Comparison of ENCODE assay signal across 20 cellular contexts in genomic region chr6:163964778-163965177, GRCh38.
"Had no signal": no experiment of that assay in that cellular context is flagged by ENCODE, and none has a peak within 500 bp of the region (broad histone marks: within the 10 kb centered on the region; RNA-seq: fewer than 3 reads in every experiment).

No MANE protein-coding gene starts in this region.

- H3K27ac ChIP-seq: brain microvascular endothelial cell, coronary artery, esophagus squamous epithelium, left lung, parathyroid adenoma, thyroid gland had no signal

- H3K4me3 ChIP-seq: coronary artery, esophagus squamous epithelium, left lung, sigmoid colon, thyroid gland had no signal

- H3K4me1 Mint-ChIP-seq: activated T-helper 17 cell treated with anti-CD3 and anti-CD28 coated beads, Interleukin-2, amount 50 U/mL, for 72 hours had no signal

- DNase-seq: activated T-cell treated with anti-CD3 and anti-CD28 coated beads, Interleukin-2, amount 50 U/mL, for 1 hour; aorta; brain microvascular endothelial cell; endodermal cell; esophagus squamous epithelium; kidney; left lung; nucleus accumbens; sigmoid colon; stimulated activated CD4-positive, alpha-beta T cell treated with anti-CD3 and anti-CD28 coated beads, Interleukin-2, amount 100 ng/mL, for 48 hours; stimulated activated naive CD4-positive, alpha-beta T cell; T1000; thyroid gland had no signal

- H3K9me3 Mint-ChIP-seq: activated naive CD4-positive, alpha-beta T cell treated with anti-CD3 and anti-CD28 coated beads, Interleukin-2, amount 50 U/mL, for 72 hours; activated T-helper 17 cell treated with anti-CD3 and anti-CD28 coated beads, Interleukin-2, amount 50 U/mL, for 72 hours; endodermal cell; natural killer cell treated with Interleukin-12 subunit alpha and Interleukin-12 subunit beta and Interleukin-15 and Interleukin-18, amount 100 ng/mL, for 72 hours; T-helper 1 cell treated with Interleukin-12 subunit alpha and Interleukin-12 subunit beta and Interleukin-4 antibody, amounts not matched to agents 30 μg/mL and 1 μg/mL, for 36 hours; WTC11 had no signal

- H3K9me3 ChIP-seq: esophagus squamous epithelium, left lung, sigmoid colon, thyroid gland had no signal

- H3K4me3 Mint-ChIP-seq: activated T-helper 17 cell treated with anti-CD3 and anti-CD28 coated beads, Interleukin-2, amount 50 U/mL, for 72 hours; endodermal cell; natural killer cell treated with Interleukin-12 subunit alpha and Interleukin-12 subunit beta and Interleukin-15 and Interleukin-18, amount 100 ng/mL, for 72 hours; T-helper 1 cell treated with Interleukin-12 subunit alpha and Interleukin-12 subunit beta and Interleukin-4 antibody, amounts not matched to agents 30 μg/mL and 1 μg/mL, for 36 hours; WTC11 had no signal

- ATAC-seq: activated naive CD4-positive, alpha-beta T cell treated with anti-CD3 and anti-CD28 coated beads, Interleukin-2, amount 50 U/mL, for 72 hours; activated T-helper 17 cell treated with anti-CD3 and anti-CD28 coated beads, Interleukin-2, amount 50 U/mL, for 72 hours; left lung; WTC11 had no signal

- H3K36me3 Mint-ChIP-seq: activated naive CD4-positive, alpha-beta T cell treated with anti-CD3 and anti-CD28 coated beads, Interleukin-2, amount 50 U/mL, for 72 hours; natural killer cell treated with Interleukin-12 subunit alpha and Interleukin-12 subunit beta and Interleukin-15 and Interleukin-18, amount 100 ng/mL, for 72 hours; WTC11 had no signal

- H3K36me3 ChIP-seq: brain microvascular endothelial cell, esophagus squamous epithelium, left lung, sigmoid colon, thyroid gland had no signal

- H3K4me1 ChIP-seq: left lung, parathyroid adenoma, thyroid gland had no signal

- H3K27ac Mint-ChIP-seq: activated naive CD4-positive, alpha-beta T cell treated with anti-CD3 and anti-CD28 coated beads, Interleukin-2, amount 50 U/mL, for 72 hours; activated T-helper 17 cell treated with anti-CD3 and anti-CD28 coated beads, Interleukin-2, amount 50 U/mL, for 72 hours; endodermal cell; natural killer cell treated with Interleukin-12 subunit alpha and Interleukin-12 subunit beta and Interleukin-15 and Interleukin-18, amount 100 ng/mL, for 72 hours; T-helper 1 cell treated with Interleukin-12 subunit alpha and Interleukin-12 subunit beta and Interleukin-4 antibody, amounts not matched to agents 30 μg/mL and 1 μg/mL, for 36 hours; WTC11 had no signal

- H3K27me3 ChIP-seq: brain microvascular endothelial cell, esophagus squamous epithelium, left lung, sigmoid colon, thyroid gland had no signal
